In the genomic region with DNA sequence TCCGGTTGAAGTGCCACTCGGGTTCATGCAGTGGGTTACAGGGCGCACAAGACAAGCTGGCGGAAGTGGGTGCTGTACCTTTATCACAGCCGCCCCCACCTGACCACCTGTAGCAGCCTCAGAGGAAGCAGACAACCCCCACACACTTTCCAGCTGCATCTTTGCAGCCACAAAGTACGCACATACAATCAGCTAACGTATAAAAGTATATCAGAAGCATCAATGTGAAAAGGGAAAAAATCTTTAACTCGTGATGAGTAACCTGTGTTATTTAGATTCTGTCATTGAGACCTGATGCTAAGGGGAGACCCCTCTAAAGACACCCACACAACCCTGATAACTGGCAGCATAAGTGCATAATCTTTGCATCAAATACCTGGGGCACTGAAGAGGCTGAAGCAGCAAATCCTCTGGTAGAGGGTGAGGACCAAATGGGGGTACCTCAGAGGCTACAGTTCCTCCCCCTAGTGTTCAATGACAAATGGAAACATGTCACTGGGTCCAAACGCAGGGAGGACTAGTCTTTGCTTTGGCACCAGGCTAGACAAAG, we compare ENCODE assay signal across 9 cellular contexts. TPM values are rescaled to one million over a fixed set of nuclear protein-coding genes. Genes with fewer than 3 reads are reported as not detected.
DNase-seq lines count a peak whose midpoint lies in the region; TF ChIP-seq lines count a peak whose summit lies in the region.
"Had no signal": no experiment of that assay in that cellular context is flagged by ENCODE, and none has a peak within 500 bp of the region (broad histone marks: within the 10 kb centered on the region; RNA-seq: fewer than 3 reads in every experiment).

No MANE protein-coding gene starts in this region.

- no peaks in the 10 kb centered on the region for H3K27me3 Mint-ChIP-seq in CD4-positive, alpha-beta memory T cell
- no peaks in the 10 kb centered on the region for H3K27me3 Mint-ChIP-seq in activated naive CD4-positive, alpha-beta T cell treated with anti-CD3 and anti-CD28 coated beads for 36 hours (ENCODE audit: low read depth)
- no peaks in the 10 kb centered on the region for H3K27me3 Mint-ChIP-seq in type B pancreatic cell

- peak overlapping the region in 1 of 2 donors; percentile 21 for H3K4me3 ChIP-seq in CD4-positive, alpha-beta memory T cell (ENCODE audit: low read length in 2 of 2)

- peak overlapping the region; percentile 60 to 89 (median 79) for H3K4me3 Mint-ChIP-seq in CD4-positive, alpha-beta memory T cell
- H3K4me3 Mint-ChIP-seq in activated naive CD4-positive, alpha-beta T cell treated with anti-CD3 and anti-CD28 coated beads for 36 hours: peak overlapping the region; percentile 36
- H3K4me3 Mint-ChIP-seq in type B pancreatic cell: no peak overlapping the region

- intact Hi-C loops in CD4-positive, alpha-beta memory T cell (cut with micrococcal nuclease): loop anchor here (1.0 to 2.0 kb wide), 8 partner anchors 11 to 334 kb away; partner anchors contain the start of gene BACH2
- intact Hi-C loops in activated naive CD4-positive, alpha-beta T cell treated with anti-CD3 and anti-CD28 coated beads for 36 hours (cut with micrococcal nuclease): loop anchor here (1.0 to 5.0 kb wide), 16 partner anchors 10 to 322 kb away; no protein-coding TSS in a partner anchor
- intact Hi-C loops in cardiac septum (cut with DNase I): no loop called here

- H3K27ac Mint-ChIP-seq in CD4-positive, alpha-beta memory T cell: peak overlapping the region; percentile 94 to 100 (median 99)
- H3K27ac Mint-ChIP-seq in activated naive CD4-positive, alpha-beta T cell treated with anti-CD3 and anti-CD28 coated beads for 36 hours: peak overlapping the region; percentile 97
- no peak overlapping the region for H3K27ac Mint-ChIP-seq in type B pancreatic cell

- H3K4me1 ChIP-seq in CD4-positive, alpha-beta memory T cell (ENCODE audit: insufficient read depth, low read length): peaks cover 50% of the 10 kb centered on the region

- peaks cover 51 to 80% (median 67%) of the 10 kb centered on the region in 4 donors for H3K4me1 Mint-ChIP-seq in CD4-positive, alpha-beta memory T cell
- peaks cover 91% of the 10 kb centered on the region for H3K4me1 Mint-ChIP-seq in activated naive CD4-positive, alpha-beta T cell treated with anti-CD3 and anti-CD28 coated beads for 36 hours (ENCODE audit: low read depth)
- H3K4me1 Mint-ChIP-seq in type B pancreatic cell (ENCODE audit: unreplicated experiment): peaks cover 8% of the 10 kb centered on the region

- H3K36me3 ChIP-seq in CD4-positive, alpha-beta memory T cell (ENCODE audit: insufficient read depth, low read length): no peaks in the 10 kb centered on the region

- peaks cover 13 to 18% of the 10 kb centered on the region in 2 donors for H3K36me3 Mint-ChIP-seq in CD4-positive, alpha-beta memory T cell
- H3K36me3 Mint-ChIP-seq in activated naive CD4-positive, alpha-beta T cell treated with anti-CD3 and anti-CD28 coated beads for 36 hours (ENCODE audit: low read depth): peaks cover 41% of the 10 kb centered on the region
- H3K36me3 Mint-ChIP-seq in type B pancreatic cell: peaks cover 24% of the 10 kb centered on the region

- H3K9me3 Mint-ChIP-seq in CD4-positive, alpha-beta memory T cell: no peaks in the 10 kb centered on the region
- no peaks in the 10 kb centered on the region for H3K9me3 Mint-ChIP-seq in activated naive CD4-positive, alpha-beta T cell treated with anti-CD3 and anti-CD28 coated beads for 36 hours
- H3K9me3 Mint-ChIP-seq in type B pancreatic cell: peaks cover 8% of the 10 kb centered on the region

- no peaks in the 10 kb centered on the region for H3K27me3 ChIP-seq in CD4-positive, alpha-beta memory T cell (ENCODE audit: insufficient read depth, low read length)

- H3K27ac ChIP-seq in CD4-positive, alpha-beta memory T cell (ENCODE audit: low read depth, low read length): peak overlapping the region; percentile 82

- no peaks in the 10 kb centered on the region for H3K9me3 ChIP-seq in CD4-positive, alpha-beta memory T cell (ENCODE audit: control insufficient read depth in 1 of 2, low read length in 2 of 2)

- POLR2A ChIA-PET in CD4-positive, alpha-beta memory T cell (lab: Charles Lee; ENCODE audit: partially characterized antibody): interaction anchor here (0.6 to 6.1 kb wide), 24 partner anchors 8 to 322 kb away, joined by 3 to 85 read pairs (median 4); partner anchors contain the start of gene BACH2

- TF ChIP-seq CTCF in type B pancreatic cell (conservative IDR thresholded peaks at IDR 0.05): no peak

- peak; percentile 93 to 99 (median 97) for DNase-seq in CD4-positive, alpha-beta memory T cell
- DNase-seq in T-helper 2 cell: peak; percentile 54 to 98 (median 84)
- DNase-seq in activated naive CD4-positive, alpha-beta T cell treated with anti-CD3 and anti-CD28 coated beads for 36 hours: peak; percentile 96
- DNase-seq in stimulated activated CD4-positive, alpha-beta T cell treated with anti-CD3 and anti-CD28 coated beads, Interleukin-15, amount 100 ng/mL, for 1 hour (ENCODE audit: low read depth in 1 of 2, low spot score in 1 of 2): peak; percentile 69 to 75
- no peak for DNase-seq in NCI-H446 (lab: John Stamatoyannopoulos, UW)
- DNase-seq in putamen (ENCODE audit: low spot score): no peak
- DNase-seq in cardiac septum (ENCODE audit: low spot score): no peak
- DNase-seq in type B pancreatic cell (ENCODE audit: extremely low spot score, unreplicated experiment): no peak
- DNase-seq: C1 segment of cervical spinal cord had no signal

- CTCF ChIA-PET in CD4-positive, alpha-beta memory T cell (lab: Charles Lee; ENCODE audit: partially characterized antibody): interaction anchor here (0.7 to 2.7 kb wide), 16 partner anchors 10 to 334 kb away, joined by 3 to 16 read pairs (median 4); no protein-coding TSS in a partner anchor
- CTCF ChIA-PET in activated naive CD4-positive, alpha-beta T cell treated with anti-CD3 and anti-CD28 coated beads for 36 hours (lab: Charles Lee): interaction anchor here (0.7 to 4.0 kb wide), 9 partner anchors 10 to 118 kb away, joined by 3 to 28 read pairs (median 7); no protein-coding TSS in a partner anchor

RNA-seq across cellular contexts. Expression of gene BACH2, which starts 22.1 kb away (rescaled TPM):
- total RNA-seq in CD4-positive, alpha-beta memory T cell: 10 to 100 TPM; 44.4 to 48.0 TPM
- 1 to 10 TPM; 6.5 to 7.2 TPM for polyA plus RNA-seq in CD4-positive, alpha-beta memory T cell
- total RNA-seq in activated naive CD4-positive, alpha-beta T cell treated with anti-CD3 and anti-CD28 coated beads for 36 hours: 10 to 100 TPM; 75.1 to 77.9 TPM
- 8.4 TPM for total RNA-seq in cardiac septum
- 8.5 and 33.5 TPM in 2 replicates for total RNA-seq in type B pancreatic cell (ENCODE audit: low replicate concordance)

Comparison
In these comparisons a context has a peak if more than half of its experiments do, and no peak if none do; other contexts are left out.
1. DNase-seq: peak in CD4-positive, alpha-beta memory T cell (5 of 5), T-helper 2 cell (5 of 5), activated naive CD4-positive, alpha-beta T cell treated with anti-CD3 and anti-CD28 coated beads for 36 hours (single experiment) and stimulated activated CD4-positive, alpha-beta T cell treated with anti-CD3 and anti-CD28 coated beads, Interleukin-15, amount 100 ng/mL, for 1 hour (2 of 2); none in NCI-H446 (0 of 2), putamen (single experiment), cardiac septum (single experiment) and type B pancreatic cell (single experiment).